Comparison of ENCODE assay signal across 24 cellular contexts in genomic region chr10:112345743-112346142, GRCh38. TPM values are rescaled to one million over a fixed set of nuclear protein-coding genes. Genes with fewer than 3 reads are reported as not detected.
DNase-seq lines count a peak whose midpoint lies in the region; ATAC-seq and TF ChIP-seq lines count a peak whose summit lies in the region.
"Had no signal": no experiment of that assay in that cellular context is flagged by ENCODE, and none has a peak within 500 bp of the region (broad histone marks: within the 10 kb centered on the region; RNA-seq: fewer than 3 reads in every experiment).

No MANE protein-coding gene starts in this region.

- no peak overlapping the region for H3K4me3 ChIP-seq in coronary artery
- no peak overlapping the region for H3K4me3 ChIP-seq in osteoblast (ENCODE audit: insufficient read depth, low read length)
- H3K4me3 ChIP-seq: BLaER1, GM12878 had no signal

- H3K4me1 Mint-ChIP-seq in stimulated activated effector memory CD8-positive, alpha-beta T cell treated with anti-CD3 and anti-CD28 coated beads, Interleukin-12 subunit alpha, Interleukin-12 subunit beta, amount 100 ng/mL, for 72 hours = peaks cover 5% of the 10 kb centered on the region
- H3K4me1 Mint-ChIP-seq: CD4-positive, alpha-beta memory T cell; CD4-positive, CD25-positive, alpha-beta regulatory T cell had no signal

- no peak overlapping the region for H3K4me2 ChIP-seq in osteoblast (ENCODE audit: insufficient read depth, low read length)
- H3K4me2 ChIP-seq: BLaER1 had no signal

- H3K9me3 Mint-ChIP-seq in stimulated activated effector memory CD8-positive, alpha-beta T cell treated with anti-CD3 and anti-CD28 coated beads, Interleukin-12 subunit alpha, Interleukin-12 subunit beta, amount 100 ng/mL, for 72 hours = no peaks in the 10 kb centered on the region
- H3K9me3 Mint-ChIP-seq: CD4-positive, alpha-beta memory T cell; CD4-positive, CD25-positive, alpha-beta regulatory T cell; CD8-positive, alpha-beta memory T cell had no signal

- no peak overlapping the region for H3K4me3 Mint-ChIP-seq in stimulated activated effector memory CD8-positive, alpha-beta T cell treated with anti-CD3 and anti-CD28 coated beads, Interleukin-12 subunit alpha, Interleukin-12 subunit beta, amount 100 ng/mL, for 72 hours
- H3K4me3 Mint-ChIP-seq: CD14-positive monocyte; CD4-positive, alpha-beta memory T cell; CD4-positive, CD25-positive, alpha-beta regulatory T cell; CD8-positive, alpha-beta memory T cell had no signal

- no peak for ATAC-seq in stimulated activated effector memory CD8-positive, alpha-beta T cell treated with anti-CD3 and anti-CD28 coated beads, Interleukin-12 subunit alpha, Interleukin-12 subunit beta, amount 100 ng/mL, for 72 hours
- ATAC-seq in GM21786 (IDR thresholded peaks at IDR 0.05; ENCODE audit: unreplicated experiment) = no peak
- ATAC-seq: GM12878 had no signal

- TF ChIP-seq CTCF in coronary artery (IDR thresholded peaks at IDR 0.05) (no peak), osteoblast (IDR thresholded peaks at IDR 0.05; ENCODE audit: extremely low read depth, low read depth, low read length) (no peak), RWPE1 (conservative IDR thresholded peaks at IDR 0.05; ENCODE audit: low read depth) (no peak)

- POLR2A ChIA-PET in RWPE1 (lab: Yijun Ruan, JAX; ENCODE audit: low non-redundant PET) = no interaction called here

- no peaks in the 10 kb centered on the region for H3K36me3 Mint-ChIP-seq in stimulated activated effector memory CD8-positive, alpha-beta T cell treated with anti-CD3 and anti-CD28 coated beads, Interleukin-12 subunit alpha, Interleukin-12 subunit beta, amount 100 ng/mL, for 72 hours
- H3K36me3 Mint-ChIP-seq: CD14-positive monocyte; CD4-positive, alpha-beta memory T cell; CD4-positive, CD25-positive, alpha-beta regulatory T cell; CD8-positive, alpha-beta memory T cell had no signal

- H3K27ac Mint-ChIP-seq in stimulated activated effector memory CD8-positive, alpha-beta T cell treated with anti-CD3 and anti-CD28 coated beads, Interleukin-12 subunit alpha, Interleukin-12 subunit beta, amount 100 ng/mL, for 72 hours = peak overlapping the region; percentile 34
- H3K27ac Mint-ChIP-seq: CD4-positive, alpha-beta memory T cell; CD4-positive, CD25-positive, alpha-beta regulatory T cell had no signal

- CTCF ChIA-PET in RWPE1 (lab: Yijun Ruan, JAX) = no interaction called here

- no peaks in the 10 kb centered on the region for H3K9me3 ChIP-seq in osteoblast (ENCODE audit: low read depth, low read length)
- H3K9me3 ChIP-seq: BE2C had no signal

- H4K20me1 ChIP-seq in osteoblast (ENCODE audit: insufficient read depth, low read length) = no peaks in the 10 kb centered on the region
- H4K20me1 ChIP-seq: BLaER1 had no signal

- DNase-seq in coronary artery (ENCODE audit: low spot score) (peak; percentile 45), osteoblast (ENCODE audit: insufficient read length, low spot score, missing footprints) (peak; percentile 71), RWPE1 (ENCODE audit: low spot score) (no peak)
- no peak for DNase-seq in stimulated activated effector memory CD8-positive, alpha-beta T cell treated with anti-CD3 and anti-CD28 coated beads, Interleukin-12 subunit alpha, Interleukin-12 subunit beta, amount 100 ng/mL, for 72 hours (ENCODE audit: low spot score in 2 of 2)
- no peak for DNase-seq in activated naive CD4-positive, alpha-beta T cell treated with anti-CD3 and anti-CD28 coated beads, Interleukin-2, amount 50 U/mL, for 16 hours
- DNase-seq: 8988T; ACHN; BE2C; C1 segment of cervical spinal cord; CD4-positive, alpha-beta memory T cell; CD4-positive, CD25-positive, alpha-beta regulatory T cell; CD8-positive, alpha-beta memory T cell; COR-L47; DMS 273 treated with DMSO at 0.1 percent for 48 hours; DMS153; DMS53; DMS79; DND-41; EL; GDM1 had no signal

- H3K79me2 ChIP-seq in osteoblast (ENCODE audit: insufficient read depth, low read length) = no peaks in the 10 kb centered on the region

- no peak overlapping the region for H2AFZ ChIP-seq in osteoblast (ENCODE audit: low read length)

- H3K27ac ChIP-seq in coronary artery (no peak overlapping the region), osteoblast (ENCODE audit: low read depth, low read length) (no peak overlapping the region), RWPE1 (no peak overlapping the region)
- H3K27ac ChIP-seq: BLaER1 had no signal

- H3K4me1 ChIP-seq in osteoblast (ENCODE audit: insufficient read depth, low read length) = no peaks in the 10 kb centered on the region

- H3K27me3 ChIP-seq in osteoblast (ENCODE audit: insufficient read depth, low read length) = no peaks in the 10 kb centered on the region
- H3K27me3 ChIP-seq: BE2C, BLaER1 had no signal

- no peaks in the 10 kb centered on the region for H3K36me3 ChIP-seq in osteoblast (ENCODE audit: insufficient read depth, low read length)
- H3K36me3 ChIP-seq: BE2C, BLaER1 had no signal

RNA-seq across cellular contexts. Expression of gene ACSL5, which starts 28.2 kb away (rescaled TPM):
- 5.1 and 8.0 TPM in 2 replicates for total RNA-seq in osteoblast

Comparison
In these comparisons a context has a peak if more than half of its experiments do, and no peak if none do; other contexts are left out.
1. DNase-seq: peak in coronary artery (single experiment) and osteoblast (single experiment); none in stimulated activated effector memory CD8-positive, alpha-beta T cell treated with anti-CD3 and anti-CD28 coated beads, Interleukin-12 subunit alpha, Interleukin-12 subunit beta, amount 100 ng/mL, for 72 hours (0 of 2), RWPE1 (single experiment) and activated naive CD4-positive, alpha-beta T cell treated with anti-CD3 and anti-CD28 coated beads, Interleukin-2, amount 50 U/mL, for 16 hours (single experiment).